In genomic region chrX:73977542-73978169, GRCh38 we compare ENCODE assay signal across 1 cellular context.
TF ChIP-seq lines count a peak whose summit lies in the region.

No MANE protein-coding gene starts in this region.

TF ChIP-seq in GM12878, 131 proteins besides CTCF, POLR2A, EP300 and RAD21 (continued from another document and continues in another):
- no peak for TF ChIP-seq ZBTB4 (CRISPR knock-in tag; IDR thresholded peaks at IDR 0.05)
- TF ChIP-seq SMC3 (IDR thresholded peaks at IDR 0.05; ENCODE audit: borderline replicate concordance, low read length) = no peak
- TF ChIP-seq BMI1 (IDR thresholded peaks at IDR 0.05; ENCODE audit: borderline replicate concordance) = peak; percentile 99
- peak; percentile 81 for TF ChIP-seq SKIL (IDR thresholded peaks at IDR 0.05; ENCODE audit: low read depth, poor library complexity, severe bottlenecking)
- TF ChIP-seq BACH1 (IDR thresholded peaks at IDR 0.05; ENCODE audit: borderline replicate concordance) = no peak
- no peak for TF ChIP-seq ZSCAN29 (IDR thresholded peaks at IDR 0.05)
- TF ChIP-seq E2F8 (IDR thresholded peaks at IDR 0.05; ENCODE audit: low read depth, partially characterized antibody) = no peak
- TF ChIP-seq MYB (IDR thresholded peaks at IDR 0.05; ENCODE audit: borderline replicate concordance, low read depth, low read length) = no peak
- no peak for TF ChIP-seq EZH2 (IDR thresholded peaks at IDR 0.05; ENCODE audit: borderline replicate concordance, control insufficient read depth, low read depth, low read length)
- TF ChIP-seq ZBTB33 (IDR thresholded peaks at IDR 0.05) = no peak
- 0 out of 4 replicates have a peak, but pooled peaks of 1 of the 2 experiments have one; percentile 32 for TF ChIP-seq CEBPB (IDR thresholded peaks at IDR 0.05; ENCODE audit: borderline replicate concordance in 1 of 2, low read depth in 2 of 2, low read length in 2 of 2)
- TF ChIP-seq, protein P1, sequence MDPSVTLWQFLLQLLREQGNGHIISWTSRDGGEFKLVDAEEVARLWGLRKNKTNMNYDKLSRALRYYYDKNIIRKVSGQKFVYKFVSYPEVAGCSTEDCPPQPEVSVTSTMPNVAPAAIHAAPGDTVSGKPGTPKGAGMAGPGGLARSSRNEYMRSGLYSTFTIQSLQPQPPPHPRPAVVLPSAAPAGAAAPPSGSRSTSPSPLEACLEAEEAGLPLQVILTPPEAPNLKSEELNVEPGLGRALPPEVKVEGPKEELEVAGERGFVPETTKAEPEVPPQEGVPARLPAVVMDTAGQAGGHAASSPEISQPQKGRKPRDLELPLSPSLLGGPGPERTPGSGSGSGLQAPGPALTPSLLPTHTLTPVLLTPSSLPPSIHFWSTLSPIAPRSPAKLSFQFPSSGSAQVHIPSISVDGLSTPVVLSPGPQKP (IDR thresholded peaks at IDR 0.05; ENCODE audit: low read depth, low read length) = no peak
- TF ChIP-seq IRF3 (IDR thresholded peaks at IDR 0.05) = no peak
- TF ChIP-seq GABPA (IDR thresholded peaks at IDR 0.05; ENCODE audit: low read depth) = 0 out of 2 replicates have a peak, but pooled peaks have one; percentile 24
- TF ChIP-seq MTA3 (IDR thresholded peaks at IDR 0.05; ENCODE audit: borderline replicate concordance, low read length) = 0 out of 2 replicates have a peak, but pooled peaks have one; percentile 80
- TF ChIP-seq NFYA (IDR thresholded peaks at IDR 0.05; ENCODE audit: borderline replicate concordance, low read depth, low read length) = no peak
- peak; percentile 86 for TF ChIP-seq MTA2 (IDR thresholded peaks at IDR 0.05; ENCODE audit: low read depth)
- no peak for TF ChIP-seq RFX5 (IDR thresholded peaks at IDR 0.05; ENCODE audit: low read depth, low read length)
- TF ChIP-seq BCL3 (IDR thresholded peaks at IDR 0.05; ENCODE audit: borderline replicate concordance, insufficient read depth, low read depth, low read length, poor library complexity, severe bottlenecking) = no peak
- TF ChIP-seq BHLHE40 (IDR thresholded peaks at IDR 0.05; ENCODE audit: borderline replicate concordance in 1 of 2, low read depth in 2 of 2, low read length in 1 of 2) = peak in 1 of 2 experiments; percentile 47; a peak in 1 of 4 replicates
- TF ChIP-seq BCL11A (IDR thresholded peaks at IDR 0.05; ENCODE audit: low read depth, low read length) = 0 out of 2 replicates have a peak, but pooled peaks have one; percentile 19
- no peak for TF ChIP-seq WRNIP1 (IDR thresholded peaks at IDR 0.05; ENCODE audit: borderline replicate concordance, low read depth, low read length)
- TF ChIP-seq NFIC (IDR thresholded peaks at IDR 0.05; ENCODE audit: low read depth, low read length) = peak; percentile 72
- TF ChIP-seq TCF7 (IDR thresholded peaks at IDR 0.05; ENCODE audit: borderline replicate concordance) = peak; percentile 74; the same call in 1 of the 2 replicates
- TF ChIP-seq NR2C2 (IDR thresholded peaks at IDR 0.05; ENCODE audit: borderline replicate concordance, control insufficient read depth, insufficient read length, low read depth) = no peak
- no peak for TF ChIP-seq YBX1 (IDR thresholded peaks at IDR 0.05)
- peak; percentile 82; the same call in 1 of the 2 replicates for TF ChIP-seq TBL1XR1 (IDR thresholded peaks at IDR 0.05; ENCODE audit: low read depth, low read length)
- peak; percentile 64; the same call in 1 of the 2 replicates for TF ChIP-seq RELB (IDR thresholded peaks at IDR 0.05; ENCODE audit: low read depth)
- TF ChIP-seq SREBF1 (IDR thresholded peaks at IDR 0.05; ENCODE audit: low read length) = no peak
- no peak for TF ChIP-seq SUPT20H (IDR thresholded peaks at IDR 0.05; ENCODE audit: borderline replicate concordance, control insufficient read depth, low read depth, low read length)
- no peak for TF ChIP-seq IRF4 (IDR thresholded peaks at IDR 0.05; ENCODE audit: low read depth, low read length)
- TF ChIP-seq, protein P2, sequence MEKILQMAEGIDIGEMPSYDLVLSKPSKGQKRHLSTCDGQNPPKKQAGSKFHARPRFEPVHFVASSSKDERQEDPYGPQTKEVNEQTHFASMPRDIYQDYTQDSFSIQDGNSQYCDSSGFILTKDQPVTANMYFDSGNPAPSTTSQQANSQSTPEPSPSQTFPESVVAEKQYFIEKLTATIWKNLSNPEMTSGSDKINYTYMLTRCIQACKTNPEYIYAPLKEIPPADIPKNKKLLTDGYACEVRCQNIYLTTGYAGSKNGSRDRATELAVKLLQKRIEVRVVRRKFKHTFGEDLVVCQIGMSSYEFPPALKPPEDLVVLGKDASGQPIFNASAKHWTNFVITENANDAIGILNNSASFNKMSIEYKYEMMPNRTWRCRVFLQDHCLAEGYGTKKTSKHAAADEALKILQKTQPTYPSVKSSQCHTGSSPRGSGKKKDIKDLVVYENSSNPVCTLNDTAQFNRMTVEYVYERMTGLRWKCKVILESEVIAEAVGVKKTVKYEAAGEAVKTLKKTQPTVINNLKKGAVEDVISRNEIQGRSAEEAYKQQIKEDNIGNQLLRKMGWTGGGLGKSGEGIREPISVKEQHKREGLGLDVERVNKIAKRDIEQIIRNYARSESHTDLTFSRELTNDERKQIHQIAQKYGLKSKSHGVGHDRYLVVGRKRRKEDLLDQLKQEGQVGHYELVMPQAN (conservative IDR thresholded peaks at IDR 0.05) = no peak
- no peak for TF ChIP-seq HDAC2 (IDR thresholded peaks at IDR 0.05)
- no peak for TF ChIP-seq TCF3 (IDR thresholded peaks at IDR 0.05; ENCODE audit: borderline replicate concordance, insufficient read depth, low read depth, low read length)
- TF ChIP-seq KAT2A (conservative IDR thresholded peaks at IDR 0.05; ENCODE audit: control insufficient read depth, low read depth, low read length) = no peak
- no peak for TF ChIP-seq YY1 (IDR thresholded peaks at IDR 0.05; ENCODE audit: low read depth, low read length)
- TF ChIP-seq IKZF2 (IDR thresholded peaks at IDR 0.05) = peak; percentile 40 to 58; a peak in 3 of 4 replicates
- no peak for TF ChIP-seq CHD4 (IDR thresholded peaks at IDR 0.05)
- TF ChIP-seq SMARCA5 (IDR thresholded peaks at IDR 0.05) = no peak
- TF ChIP-seq SIN3A (IDR thresholded peaks at IDR 0.05; ENCODE audit: low read depth, low read length) = no peak
- TF ChIP-seq SRF (IDR thresholded peaks at IDR 0.05; ENCODE audit: low read depth in 2 of 2, low read length in 2 of 2) = peak in 1 of 2 experiments; percentile 81; a peak in 2 of 4 replicates
- TF ChIP-seq, protein P3, sequence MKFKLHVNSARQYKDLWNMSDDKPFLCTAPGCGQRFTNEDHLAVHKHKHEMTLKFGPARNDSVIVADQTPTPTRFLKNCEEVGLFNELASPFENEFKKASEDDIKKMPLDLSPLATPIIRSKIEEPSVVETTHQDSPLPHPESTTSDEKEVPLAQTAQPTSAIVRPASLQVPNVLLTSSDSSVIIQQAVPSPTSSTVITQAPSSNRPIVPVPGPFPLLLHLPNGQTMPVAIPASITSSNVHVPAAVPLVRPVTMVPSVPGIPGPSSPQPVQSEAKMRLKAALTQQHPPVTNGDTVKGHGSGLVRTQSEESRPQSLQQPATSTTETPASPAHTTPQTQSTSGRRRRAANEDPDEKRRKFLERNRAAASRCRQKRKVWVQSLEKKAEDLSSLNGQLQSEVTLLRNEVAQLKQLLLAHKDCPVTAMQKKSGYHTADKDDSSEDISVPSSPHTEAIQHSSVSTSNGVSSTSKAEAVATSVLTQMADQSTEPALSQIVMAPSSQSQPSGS (IDR thresholded peaks at IDR 0.05; ENCODE audit: low read length) = peak; percentile 46
